Comparison of ENCODE assay signal across 32 cellular contexts in genomic region chr2:98298685-98299180, GRCh38. TPM values are rescaled to one million over a fixed set of nuclear protein-coding genes. Genes with fewer than 3 reads are reported as not detected.
"Had no signal": no experiment of that assay in that cellular context is flagged by ENCODE, and none has a peak within 500 bp of the region (broad histone marks: within the 10 kb centered on the region; RNA-seq: fewer than 3 reads in every experiment).

No MANE protein-coding gene starts in this region.

- H3K27ac ChIP-seq: adrenal gland, body of pancreas, breast epithelium, KMS-11, SJCRH30, SK-N-MC had no signal

- H3K4me3 ChIP-seq: adrenal gland, body of pancreas, breast epithelium, SJCRH30, SK-N-MC had no signal

- ATAC-seq: activated CD8-positive, alpha-beta T cell treated with anti-CD3 and anti-CD28 coated beads, Interleukin-2, amount 10 ng/mL, durations not matched to agents 7 days and 5 days; activated naive CD4-positive, alpha-beta T cell treated with anti-CD3 and anti-CD28 coated beads, Interleukin-2, amount 50 U/mL, for 72 hours; body of pancreas; Panc1 had no signal

- H3K9ac ChIP-seq: KMS-11 had no signal

- H3K27me3 ChIP-seq: adrenal gland, body of pancreas, breast epithelium had no signal

- H3K36me3 ChIP-seq: adrenal gland, breast epithelium, SJCRH30 had no signal

- FAIRE-seq: astrocyte, TTC549 had no signal

- H3K9me3 ChIP-seq: adrenal gland, body of pancreas, breast epithelium, SJCRH30 had no signal

- DNase-seq: activated CD4-positive, alpha-beta T cell treated with anti-CD3 and anti-CD28 coated beads, Interleukin-2, amount 10 ng/mL, durations not matched to agents 7 days and 5 days; activated CD4-positive, alpha-beta T cell treated with anti-CD3 and anti-CD28 coated beads, Interleukin-2, amount 50 U/mL, for 48 hours; activated CD8-positive, alpha-beta T cell treated with anti-CD3 and anti-CD28 coated beads, Interleukin-2, amount 10 ng/mL, durations not matched to agents 7 days and 5 days; activated gamma-delta T cell treated with Interleukin-2 at 50 U/mL for 16 hours; activated naive CD4-positive, alpha-beta T cell treated with anti-CD3 and anti-CD28 coated beads for 36 hours; activated T-cell treated with anti-CD3 and anti-CD28 coated beads, Interleukin-2, amount 50 U/mL, for 24 hours; adrenal gland; body of pancreas; MM.1S; MV-4-11; NCI-H1092; NCI-H146; NCI-H187; NCI-H2029 treated with DMSO at 0.1 percent for 48 hours; NCI-H2107; NCI-H2171; NCI-H510A; NCI-H526; NCI-H774; SHP77; SJCRH30 had no signal

- H3K4me1 ChIP-seq: adrenal gland, breast epithelium, SJCRH30 had no signal

RNA-seq across cellular contexts. Expression of gene CNGA3, which starts 47.5 kb away (rescaled TPM):
- total RNA-seq: activated CD4-positive, alpha-beta T cell treated with anti-CD3 and anti-CD28 coated beads, Interleukin-2, amount 10 ng/mL, durations not matched to agents 7 days and 5 days; activated CD8-positive, alpha-beta T cell treated with anti-CD3 and anti-CD28 coated beads, Interleukin-2, amount 10 ng/mL, durations not matched to agents 7 days and 5 days; activated naive CD4-positive, alpha-beta T cell treated with anti-CD3 and anti-CD28 coated beads for 36 hours; activated naive CD4-positive, alpha-beta T cell treated with anti-CD3 and anti-CD28 coated beads, Interleukin-2, amount 50 U/mL, for 72 hours; astrocyte; cardiac septum; RPMI7951; T-helper 1 cell treated with Interleukin-12 subunit alpha and Interleukin-12 subunit beta and Interleukin-4 antibody, amounts not matched to agents 30 ng/mL and 1 ng/mL, for 36 hours; T-helper 2 cell treated with Interferon-gamma antibody and Interleukin-4, amounts not matched to agents 100 ng/mL and 5 ng/mL, for 36 hours had no signal
